In genomic region chr10:123755061-123755460, GRCh38 we compare ENCODE assay signal across 26 cellular contexts.
"Had no signal": no experiment of that assay in that cellular context is flagged by ENCODE, and none has a peak within 500 bp of the region (broad histone marks: within the 10 kb centered on the region; RNA-seq: fewer than 3 reads in every experiment).

No MANE protein-coding gene starts in this region.

- H3K27ac ChIP-seq: brain microvascular endothelial cell, coronary artery, dorsolateral prefrontal cortex had no signal

- H3K9me3 Mint-ChIP-seq: activated CD4-positive, alpha-beta memory T cell treated with anti-CD3 and anti-CD28 coated beads, Interleukin-2, amount 10 ng/mL, durations not matched to agents 7 days and 5 days; activated T-cell treated with anti-CD3 and anti-CD28 coated beads, Interleukin-2, amount 50 U/mL, for 4 hours; dendritic cell treated with granulocyte-macrophage colony-stimulating factor and Interleukin-4, amounts not matched to agents 40 ng/mL and 50 ng/mL, for 4 days had no signal

- H3K36me3 Mint-ChIP-seq: activated naive CD8-positive, alpha-beta T cell had no signal

- H3K27ac Mint-ChIP-seq: activated CD4-positive, alpha-beta memory T cell treated with anti-CD3 and anti-CD28 coated beads, Interleukin-2, amount 10 ng/mL, durations not matched to agents 7 days and 5 days; activated CD4-positive, alpha-beta T cell treated with anti-CD3 and anti-CD28 coated beads, Interleukin-2, amount 10 ng/mL, durations not matched to agents 7 days and 5 days; activated naive CD8-positive, alpha-beta T cell; activated T-helper 17 cell treated with anti-CD3 and anti-CD28 coated beads, Interleukin-2, amount 50 U/mL, for 72 hours; dendritic cell treated with granulocyte-macrophage colony-stimulating factor and Interleukin-4, amounts not matched to agents 40 ng/mL and 50 ng/mL, for 4 days; endodermal cell had no signal

- H3K27me3 Mint-ChIP-seq: activated CD4-positive, alpha-beta T cell treated with anti-CD3 and anti-CD28 coated beads, Interleukin-2, amount 10 ng/mL, durations not matched to agents 7 days and 5 days had no signal

- H3K4me3 ChIP-seq: coronary artery, dorsolateral prefrontal cortex had no signal

- H3K27me3 ChIP-seq: brain microvascular endothelial cell had no signal

- H3K36me3 ChIP-seq: brain microvascular endothelial cell had no signal

- ATAC-seq: activated T-cell treated with anti-CD3 and anti-CD28 coated beads, Interleukin-2, amount 50 U/mL, for 4 hours; activated T-helper 17 cell treated with anti-CD3 and anti-CD28 coated beads, Interleukin-2, amount 50 U/mL, for 72 hours; esophagus mucosa had no signal

- H3K4me1 Mint-ChIP-seq: activated CD4-positive, alpha-beta memory T cell treated with anti-CD3 and anti-CD28 coated beads, Interleukin-2, amount 10 ng/mL, durations not matched to agents 7 days and 5 days; activated CD4-positive, alpha-beta T cell treated with anti-CD3 and anti-CD28 coated beads, Interleukin-2, amount 10 ng/mL, durations not matched to agents 7 days and 5 days; activated T-helper 17 cell treated with anti-CD3 and anti-CD28 coated beads, Interleukin-2, amount 50 U/mL, for 72 hours; central memory CD8-positive, alpha-beta T cell had no signal

- H3K4me3 Mint-ChIP-seq: activated CD4-positive, alpha-beta memory T cell treated with anti-CD3 and anti-CD28 coated beads, Interleukin-2, amount 10 ng/mL, durations not matched to agents 7 days and 5 days; activated CD4-positive, alpha-beta T cell treated with anti-CD3 and anti-CD28 coated beads, Interleukin-2, amount 10 ng/mL, durations not matched to agents 7 days and 5 days; activated naive CD8-positive, alpha-beta T cell; activated T-cell treated with anti-CD3 and anti-CD28 coated beads, Interleukin-2, amount 50 U/mL, for 4 hours; activated T-helper 17 cell treated with anti-CD3 and anti-CD28 coated beads, Interleukin-2, amount 50 U/mL, for 72 hours; central memory CD8-positive, alpha-beta T cell; dendritic cell treated with granulocyte-macrophage colony-stimulating factor and Interleukin-4, amounts not matched to agents 40 ng/mL and 50 ng/mL, for 4 days; endodermal cell had no signal

- DNase-seq: activated CD4-positive, alpha-beta memory T cell treated with anti-CD3 and anti-CD28 coated beads, Interleukin-2, amount 10 ng/mL, durations not matched to agents 7 days and 5 days; activated CD4-positive, alpha-beta T cell treated with anti-CD3 and anti-CD28 coated beads for 1 hour; activated CD4-positive, alpha-beta T cell treated with anti-CD3 and anti-CD28 coated beads for 4 hours; activated CD4-positive, alpha-beta T cell treated with anti-CD3 and anti-CD28 coated beads, Interleukin-2, amount 10 ng/mL, durations not matched to agents 7 days and 5 days; activated CD4-positive, alpha-beta T cell treated with anti-CD3 and anti-CD28 coated beads, Interleukin-2, amount 50 U/mL, for 4 hours; activated CD8-positive, alpha-beta memory T cell treated with anti-CD3 and anti-CD28 coated beads, Interleukin-2, amount 50 U/mL, for 48 hours; activated effector memory CD4-positive, alpha-beta T cell treated with Interleukin-2 at 50 U/mL for 16 hours; activated gamma-delta T cell treated with Interleukin-2 at 50 U/mL for 16 hours; activated naive CD4-positive, alpha-beta T cell treated with anti-CD3 and anti-CD28 coated beads, Interleukin-2, amount 50 U/mL, for 16 hours; activated naive CD4-positive, alpha-beta T cell treated with Interleukin-2 at 50 U/mL for 16 hours; activated T-cell treated with anti-CD3 and anti-CD28 coated beads, Interleukin-2, amount 50 U/mL, for 4 hours; amniotic stem cell; anterior cingulate cortex; brain microvascular endothelial cell; dorsolateral prefrontal cortex; effector memory CD4-positive, alpha-beta T cell; endodermal cell; foreskin fibroblast; head of caudate nucleus; T-helper 2 cell had no signal
